1 cellular context compared by ENCODE assay signal in genomic region chr7:76008156-76008687, GRCh38.
TF ChIP-seq lines count a peak whose summit lies in the region.

No MANE protein-coding gene starts in this region.

TF ChIP-seq in HCT116, 20 proteins besides CTCF, POLR2A, EP300 and RAD21 (continued from another document):
- TF ChIP-seq ATF3 (IDR thresholded peaks at IDR 0.05) (no peak), EZH2 (IDR thresholded peaks at IDR 0.05) (no peak), SP1 (IDR thresholded peaks at IDR 0.05; ENCODE audit: low read depth) (no peak), ZNF274 (IDR thresholded peaks at IDR 0.05; ENCODE audit: low read depth, low read length) (no peak), EGR1 (IDR thresholded peaks at IDR 0.05; ENCODE audit: low read depth) (no peak), ELF1 (IDR thresholded peaks at IDR 0.05; ENCODE audit: borderline replicate concordance, low read depth) (no peak), SIN3A (IDR thresholded peaks at IDR 0.05; ENCODE audit: low read depth) (no peak), ZFX (IDR thresholded peaks at IDR 0.05) (no peak), YY1 (IDR thresholded peaks at IDR 0.05; ENCODE audit: extremely low read depth, insufficient replicate concordance, low read depth, low read length) (no peak), EZH2phosphoT487 (IDR thresholded peaks at IDR 0.05; ENCODE audit: borderline replicate concordance) (no peak), POLR2AphosphoS5 (IDR thresholded peaks at IDR 0.05; ENCODE audit: low read depth, low read length) (no peak)
- TF ChIP-seq, protein P1, sequence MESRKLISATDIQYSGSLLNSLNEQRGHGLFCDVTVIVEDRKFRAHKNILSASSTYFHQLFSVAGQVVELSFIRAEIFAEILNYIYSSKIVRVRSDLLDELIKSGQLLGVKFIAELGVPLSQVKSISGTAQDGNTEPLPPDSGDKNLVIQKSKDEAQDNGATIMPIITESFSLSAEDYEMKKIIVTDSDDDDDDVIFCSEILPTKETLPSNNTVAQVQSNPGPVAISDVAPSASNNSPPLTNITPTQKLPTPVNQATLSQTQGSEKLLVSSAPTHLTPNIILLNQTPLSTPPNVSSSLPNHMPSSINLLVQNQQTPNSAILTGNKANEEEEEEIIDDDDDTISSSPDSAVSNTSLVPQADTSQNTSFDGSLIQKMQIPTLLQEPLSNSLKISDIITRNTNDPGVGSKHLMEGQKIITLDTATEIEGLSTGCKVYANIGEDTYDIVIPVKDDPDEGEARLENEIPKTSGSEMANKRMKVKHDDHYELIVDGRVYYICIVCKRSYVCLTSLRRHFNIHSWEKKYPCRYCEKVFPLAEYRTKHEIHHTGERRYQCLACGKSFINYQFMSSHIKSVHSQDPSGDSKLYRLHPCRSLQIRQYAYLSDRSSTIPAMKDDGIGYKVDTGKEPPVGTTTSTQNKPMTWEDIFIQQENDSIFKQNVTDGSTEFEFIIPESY (IDR thresholded peaks at IDR 0.05; ENCODE audit: extremely low read depth, insufficient replicate concordance, low read length) = no peak
- TF ChIP-seq, protein P2, sequence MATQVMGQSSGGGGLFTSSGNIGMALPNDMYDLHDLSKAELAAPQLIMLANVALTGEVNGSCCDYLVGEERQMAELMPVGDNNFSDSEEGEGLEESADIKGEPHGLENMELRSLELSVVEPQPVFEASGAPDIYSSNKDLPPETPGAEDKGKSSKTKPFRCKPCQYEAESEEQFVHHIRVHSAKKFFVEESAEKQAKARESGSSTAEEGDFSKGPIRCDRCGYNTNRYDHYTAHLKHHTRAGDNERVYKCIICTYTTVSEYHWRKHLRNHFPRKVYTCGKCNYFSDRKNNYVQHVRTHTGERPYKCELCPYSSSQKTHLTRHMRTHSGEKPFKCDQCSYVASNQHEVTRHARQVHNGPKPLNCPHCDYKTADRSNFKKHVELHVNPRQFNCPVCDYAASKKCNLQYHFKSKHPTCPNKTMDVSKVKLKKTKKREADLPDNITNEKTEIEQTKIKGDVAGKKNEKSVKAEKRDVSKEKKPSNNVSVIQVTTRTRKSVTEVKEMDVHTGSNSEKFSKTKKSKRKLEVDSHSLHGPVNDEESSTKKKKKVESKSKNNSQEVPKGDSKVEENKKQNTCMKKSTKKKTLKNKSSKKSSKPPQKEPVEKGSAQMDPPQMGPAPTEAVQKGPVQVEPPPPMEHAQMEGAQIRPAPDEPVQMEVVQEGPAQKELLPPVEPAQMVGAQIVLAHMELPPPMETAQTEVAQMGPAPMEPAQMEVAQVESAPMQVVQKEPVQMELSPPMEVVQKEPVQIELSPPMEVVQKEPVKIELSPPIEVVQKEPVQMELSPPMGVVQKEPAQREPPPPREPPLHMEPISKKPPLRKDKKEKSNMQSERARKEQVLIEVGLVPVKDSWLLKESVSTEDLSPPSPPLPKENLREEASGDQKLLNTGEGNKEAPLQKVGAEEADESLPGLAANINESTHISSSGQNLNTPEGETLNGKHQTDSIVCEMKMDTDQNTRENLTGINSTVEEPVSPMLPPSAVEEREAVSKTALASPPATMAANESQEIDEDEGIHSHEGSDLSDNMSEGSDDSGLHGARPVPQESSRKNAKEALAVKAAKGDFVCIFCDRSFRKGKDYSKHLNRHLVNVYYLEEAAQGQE (IDR thresholded peaks at IDR 0.05; ENCODE audit: low read depth) = no peak
